ENCODE assay signal across 13 cellular contexts in genomic region chr17:45129940-45130639, GRCh38. TPM values are rescaled to one million over a fixed set of nuclear protein-coding genes. Genes with fewer than 3 reads are reported as not detected.
DNase-seq lines count a peak whose midpoint lies in the region; ATAC-seq lines count a peak whose summit lies in the region.
"Had no signal": no experiment of that assay in that cellular context is flagged by ENCODE, and none has a peak within 500 bp of the region (broad histone marks: within the 10 kb centered on the region; RNA-seq: fewer than 3 reads in every experiment).

No MANE protein-coding gene starts in this region.

- in situ Hi-C loops in ACHN (cut with HindIII; ENCODE audit: low pct_ligation_motif_present, low pct_unique_long_range_greater_than_20kb, low sequenced_read_pairs), result loop anchor here (10.0 kb wide), 1 partner anchor 105 kb away; no protein-coding TSS in a partner anchor

- POLR2A ChIA-PET in activated CD4-positive, alpha-beta memory T cell treated with anti-CD3 and anti-CD28 coated beads for 36 hours (lab: Charles Lee), result no interaction called here

- intact Hi-C loops in right cardiac atrium (cut with DNase I), result loop anchor here (5.0 to 10.0 kb wide), 3 partner anchors 33 to 215 kb away; partner anchors contain the start of gene GFAP (in 1 of the 4)
- intact Hi-C loops in activated CD4-positive, alpha-beta memory T cell treated with anti-CD3 and anti-CD28 coated beads for 36 hours (cut with micrococcal nuclease), result loop anchor here (5.0 to 10.0 kb wide), 3 partner anchors 78 to 255 kb away; partner anchors contain the start of gene DCAKD

- no peak overlapping the region for H3K4me3 ChIP-seq in right cardiac atrium (ENCODE audit: low read length)

- no peaks in the 10 kb centered on the region for H3K27me3 ChIP-seq in right cardiac atrium (ENCODE audit: control insufficient read depth, insufficient read depth)

- H3K4me1 ChIP-seq in right cardiac atrium (ENCODE audit: control insufficient read depth, insufficient read depth, low read length), result peaks cover 6% of the 10 kb centered on the region

- ATAC-seq in right cardiac atrium, result no peak
- ATAC-seq in GM21825 (IDR thresholded peaks at IDR 0.05; ENCODE audit: unreplicated experiment), result no peak
- ATAC-seq: activated naive CD8-positive, alpha-beta T cell treated with anti-CD3 and anti-CD28 coated beads, Interleukin-2, amount 50 U/mL, for 24 hours had no signal

- H3K27ac Mint-ChIP-seq in activated CD4-positive, alpha-beta memory T cell treated with anti-CD3 and anti-CD28 coated beads for 36 hours, result no peak overlapping the region
- H3K27ac Mint-ChIP-seq: activated CD4-positive, alpha-beta T cell treated with anti-CD3 and anti-CD28 coated beads, Interleukin-2, amount 10 ng/mL, durations not matched to agents 24 days and 14 days; activated naive CD8-positive, alpha-beta T cell treated with anti-CD3 and anti-CD28 coated beads, Interleukin-2, amount 50 U/mL, for 24 hours had no signal

- peaks cover 5% of the 10 kb centered on the region for H3K4me1 Mint-ChIP-seq in activated CD4-positive, alpha-beta memory T cell treated with anti-CD3 and anti-CD28 coated beads for 36 hours (ENCODE audit: low read depth)

- peak overlapping the region; percentile 50 for H3K27ac ChIP-seq in right cardiac atrium (ENCODE audit: low read length)

- CTCF ChIA-PET in activated CD4-positive, alpha-beta memory T cell treated with anti-CD3 and anti-CD28 coated beads for 36 hours (lab: Charles Lee), result interaction anchor here (1.2 to 2.9 kb wide), 3 partner anchors 44 to 210 kb away, joined by 3 to 8 read pairs (median 5); no protein-coding TSS in a partner anchor

- H3K9me3 ChIP-seq in right cardiac atrium (ENCODE audit: control insufficient read depth, low read length), result no peaks in the 10 kb centered on the region

- H3K36me3 Mint-ChIP-seq in activated CD4-positive, alpha-beta memory T cell treated with anti-CD3 and anti-CD28 coated beads for 36 hours, result no peaks in the 10 kb centered on the region

- H3K27me3 Mint-ChIP-seq in activated CD4-positive, alpha-beta memory T cell treated with anti-CD3 and anti-CD28 coated beads for 36 hours, result peaks cover 6% of the 10 kb centered on the region

- H3K9me3 Mint-ChIP-seq in activated CD4-positive, alpha-beta memory T cell treated with anti-CD3 and anti-CD28 coated beads for 36 hours, result no peaks in the 10 kb centered on the region
- H3K9me3 Mint-ChIP-seq: activated CD4-positive, alpha-beta T cell treated with anti-CD3 and anti-CD28 coated beads, Interleukin-2, amount 10 ng/mL, durations not matched to agents 24 days and 14 days; activated naive CD8-positive, alpha-beta T cell treated with anti-CD3 and anti-CD28 coated beads, Interleukin-2, amount 50 U/mL, for 24 hours had no signal

- DNase-seq in EH (ENCODE audit: low read depth), result peak; percentile 70
- peak; percentile 71 for DNase-seq in SW480 (ENCODE audit: low spot score)
- peak in 2 of 3 donors; percentile 45 to 54 for DNase-seq in right cardiac atrium
- DNase-seq in renal cortical epithelial cell (ENCODE audit: low read depth), result peak; percentile 38
- no peak for DNase-seq in ACHN
- DNase-seq in activated T-cell treated with anti-CD3 and anti-CD28 coated beads, Interleukin-2, amount 50 U/mL, for 1 hour, result no peak
- no peak for DNase-seq in activated CD4-positive, alpha-beta memory T cell treated with anti-CD3 and anti-CD28 coated beads for 36 hours
- DNase-seq: activated CD4-positive, alpha-beta T cell treated with anti-CD3 and anti-CD28 coated beads, Interleukin-2, amount 10 ng/mL, durations not matched to agents 24 days and 14 days; activated naive CD8-positive, alpha-beta T cell treated with anti-CD3 and anti-CD28 coated beads, Interleukin-2, amount 50 U/mL, for 24 hours; COR-L47; NCI-H146; stimulated activated CD4-positive, alpha-beta T cell treated with anti-CD3 and anti-CD28 coated beads, Interleukin-4, amount 100 ng/mL, for 24 hours had no signal

- 63% methylated on average over 13 of the region's 13 CpGs for WGBS in right cardiac atrium

- no peak overlapping the region for H3K4me3 Mint-ChIP-seq in activated CD4-positive, alpha-beta memory T cell treated with anti-CD3 and anti-CD28 coated beads for 36 hours
- H3K4me3 Mint-ChIP-seq: activated naive CD8-positive, alpha-beta T cell treated with anti-CD3 and anti-CD28 coated beads, Interleukin-2, amount 50 U/mL, for 24 hours had no signal

RNA-seq across cellular contexts. Expression of gene PLCD3, which starts 2.2 kb away (rescaled TPM):
- total RNA-seq in right cardiac atrium (100 to 1,000 TPM in 3 of 4 donors, 10 to 100 TPM in 1; 94.2 to 164 (median 138) TPM), renal cortical epithelial cell (26.9 and 98.1 TPM in 2 replicates)
- polyA plus RNA-seq in right cardiac atrium, result 100 TPM
- total RNA-seq in activated CD4-positive, alpha-beta memory T cell treated with anti-CD3 and anti-CD28 coated beads for 36 hours, result 1 to 10 TPM; 4.3 to 4.4 TPM

RNA-seq across cellular contexts. Expression of gene ACBD4, which starts 5.4 kb away (rescaled TPM):
- total RNA-seq in right cardiac atrium, result 10 to 100 TPM; 11.9 to 14.8 (median 12.6) TPM
- 12.0 TPM for polyA plus RNA-seq in right cardiac atrium
- total RNA-seq in renal cortical epithelial cell, result 7.2 and 9.6 TPM in 2 replicates
- 10 to 100 TPM; 12.5 to 13.8 TPM for total RNA-seq in activated CD4-positive, alpha-beta memory T cell treated with anti-CD3 and anti-CD28 coated beads for 36 hours

RNA-seq across cellular contexts. Expression of gene HEXIM1, which starts 18.2 kb away (rescaled TPM):
- 10 to 100 TPM; 37.1 to 42.6 (median 40.6) TPM for total RNA-seq in right cardiac atrium
- polyA plus RNA-seq in right cardiac atrium, result 21.2 TPM
- 10.8 and 38.0 TPM in 2 replicates for total RNA-seq in renal cortical epithelial cell
- 10 to 100 TPM; 24.9 to 25.4 TPM for total RNA-seq in activated CD4-positive, alpha-beta memory T cell treated with anti-CD3 and anti-CD28 coated beads for 36 hours

RNA-seq across cellular contexts. Expression of gene HEXIM2, which starts 31.6 kb away (rescaled TPM):
- 1 to 10 TPM; 3.5 to 8.2 (median 6.6) TPM for total RNA-seq in right cardiac atrium
- polyA plus RNA-seq in right cardiac atrium, result 6.5 TPM
- total RNA-seq in renal cortical epithelial cell, result 5.6 and 7.3 TPM in 2 replicates
- 1 to 10 TPM; 5.3 to 5.6 TPM for total RNA-seq in activated CD4-positive, alpha-beta memory T cell treated with anti-CD3 and anti-CD28 coated beads for 36 hours

Comparison
In these comparisons a context has a peak if more than half of its experiments do, and no peak if none do; other contexts are left out.
1. DNase-seq: peak in EH (single experiment), SW480 (single experiment), right cardiac atrium (2 of 3) and renal cortical epithelial cell (single experiment); none in ACHN (single experiment), activated T-cell treated with anti-CD3 and anti-CD28 coated beads, Interleukin-2, amount 50 U/mL, for 1 hour (single experiment) and activated CD4-positive, alpha-beta memory T cell treated with anti-CD3 and anti-CD28 coated beads for 36 hours (single experiment).